ENCODE assay signal across 18 cellular contexts in the genomic region with DNA sequence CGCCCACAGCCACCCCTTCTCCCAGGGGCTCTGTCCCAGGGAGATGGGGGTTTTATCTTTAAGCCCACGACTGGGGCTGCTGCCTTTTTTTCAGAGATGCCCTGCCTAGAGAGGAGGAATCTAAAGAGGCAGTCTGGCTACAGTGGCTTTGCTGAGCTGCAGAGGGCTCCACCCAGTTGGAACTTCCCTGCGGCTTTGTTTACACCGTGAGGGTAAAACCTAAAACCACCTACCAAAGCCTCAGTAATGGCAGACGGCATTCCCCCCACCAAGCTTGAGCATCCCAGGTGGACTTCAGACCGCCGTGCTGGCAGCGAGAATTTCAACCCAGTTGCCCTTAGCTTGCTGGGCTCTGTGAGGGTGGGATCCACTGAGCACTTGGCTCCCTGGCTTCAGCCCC.
"Had no signal": no experiment of that assay in that cellular context is flagged by ENCODE, and none has a peak within 500 bp of the region (broad histone marks: within the 10 kb centered on the region; RNA-seq: fewer than 3 reads in every experiment).

No MANE protein-coding gene starts in this region.

- DNase-seq: KBM-7, MV-4-11, NCI-H1048, NCI-H1105, NCI-H1417 treated with DMSO at 0.1 percent for 48 hours, NCI-H146, NCI-H1694 treated with DMSO at 0.1 percent for 48 hours, NCI-H1930, NCI-H2081, NCI-H2107, NCI-H2227 treated with DMSO at 0.1 percent for 48 hours, NCI-H524, NCI-H526 treated with DMSO at 0.1 percent for 48 hours, NCI-H748 treated with DMSO at 0.1 percent for 48 hours, SHP77, SK-N-SH, SW 1271 had no signal

- H3K27ac ChIP-seq: RWPE1 had no signal

- H3K4me2 ChIP-seq: SK-N-SH had no signal

- H3K9ac ChIP-seq: SK-N-SH had no signal
